ENCODE assay signal across 7 cellular contexts in genomic region chr6:127341471-127342202, GRCh38. TPM values are rescaled to one million over a fixed set of nuclear protein-coding genes. Genes with fewer than 3 reads are reported as not detected.
A peak's percentile ranks its signal among the peaks of the same experiment; 100 is the strongest.
DNase-seq lines count a peak whose midpoint lies in the region; ATAC-seq, FAIRE-seq and TF ChIP-seq lines count a peak whose summit lies in the region.

No MANE protein-coding gene starts in this region.

- no peaks in the 10 kb centered on the region for H3K27me3 ChIP-seq in bronchial epithelial cell (ENCODE audit: control insufficient read depth, insufficient read depth, low read length)
- no peaks in the 10 kb centered on the region for H3K27me3 ChIP-seq in gastrocnemius medialis

- no peak for TF ChIP-seq CTCF in bronchial epithelial cell (IDR thresholded peaks at IDR 0.05; ENCODE audit: insufficient read depth, low read length, severe bottlenecking)
- TF ChIP-seq CTCF in gastrocnemius medialis (IDR thresholded peaks at IDR 0.05 in 4 of 5, conservative IDR thresholded peaks at IDR 0.05 in 1 of 5): no peak
- no peak for TF ChIP-seq CTCF in GM10266 (IDR thresholded peaks at IDR 0.05; ENCODE audit: control insufficient read depth, insufficient read depth, low read depth, missing control alignments)

- ATAC-seq in GM19328 (IDR thresholded peaks at IDR 0.05; ENCODE audit: unreplicated experiment) (peak; percentile 28), HG03159 (IDR thresholded peaks at IDR 0.05; ENCODE audit: unreplicated experiment) (peak; percentile 50), gastrocnemius medialis (no peak)

- DNase-seq in bronchial epithelial cell (ENCODE audit: low read depth) (no peak), gastrocnemius medialis (no peak), A172 (ENCODE audit: low spot score) (no peak), GM10266 (ENCODE audit: extremely low spot score) (no peak), NCI-H2227 (lab: John Stamatoyannopoulos, UW; ENCODE audit: unreplicated experiment) (no peak)

- in situ Hi-C loops in gastrocnemius medialis (cut with MboI; ENCODE audit: low sequenced_read_pairs in 4 of 4): loop anchor here in 2 of 4 donors (10.0 to 25.0 kb wide), 2 partner anchors 123 to 196 kb away; no protein-coding TSS in a partner anchor

- H3K36me3 ChIP-seq in bronchial epithelial cell (ENCODE audit: control insufficient read depth, insufficient read depth, low read length): no peaks in the 10 kb centered on the region
- no peaks in the 10 kb centered on the region for H3K36me3 ChIP-seq in gastrocnemius medialis

- no peak for TF ChIP-seq POLR2A in gastrocnemius medialis (IDR thresholded peaks at IDR 0.05)

- no peaks in the 10 kb centered on the region for H3K9me3 ChIP-seq in gastrocnemius medialis

- peaks cover 13 to 32% of the 10 kb centered on the region in 2 donors for H3K4me1 ChIP-seq in gastrocnemius medialis

- intact Hi-C loops in gastrocnemius medialis (cut with DNase I; ENCODE audit: low total_unique reads): loop anchor here (2.0 to 5.0 kb wide), 3 partner anchors 115 to 219 kb away; no protein-coding TSS in a partner anchor

- no peak for FAIRE-seq in bronchial epithelial cell (lab: Jason Lieb, UNC)

- H3K27ac ChIP-seq in gastrocnemius medialis: no peak overlapping the region

- H3K4me3 ChIP-seq in bronchial epithelial cell (ENCODE audit: low read depth, low read length): peak overlapping the region; percentile 83
- H3K4me3 ChIP-seq in gastrocnemius medialis: peak overlapping the region; percentile 72 to 91 (median 78)

RNA-seq across cellular contexts. Expression of gene ECHDC1, which starts 1.8 kb away (rescaled TPM):
- total RNA-seq in bronchial epithelial cell: 25.6 and 30.3 TPM in 2 replicates
- 10 to 100 TPM; 31.4 to 45.3 (median 33.6) TPM for total RNA-seq in gastrocnemius medialis
- 102 and 112 TPM in 2 replicates for total RNA-seq in A172 (2014; rRNA removed; shearing (Covaris generic))

Comparison
In these comparisons a context has a peak if more than half of its experiments do, and no peak if none do; other contexts are left out.
1. ATAC-seq: peak in GM19328 (single experiment) and HG03159 (single experiment); none in gastrocnemius medialis (0 of 2).